In the genomic region with DNA sequence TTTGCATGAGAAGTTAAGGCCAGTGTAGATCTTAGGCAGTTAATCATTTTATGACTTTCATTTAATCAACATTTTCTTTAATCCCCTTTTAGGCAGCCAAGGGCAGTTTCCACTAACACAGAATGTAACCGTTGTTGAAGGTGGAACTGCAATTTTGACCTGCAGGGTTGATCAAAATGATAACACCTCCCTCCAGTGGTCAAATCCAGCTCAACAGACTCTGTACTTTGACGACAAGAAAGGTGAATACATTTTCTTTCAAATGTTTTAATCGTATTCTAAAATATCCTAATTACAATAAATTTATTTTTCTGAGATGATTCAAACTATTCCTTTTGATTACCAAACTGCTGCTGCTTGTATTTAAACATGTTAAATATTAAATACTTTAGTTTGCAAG, we compare ENCODE assay signal across 10 cellular contexts.
DNase-seq lines count a peak whose midpoint lies in the region; ATAC-seq and TF ChIP-seq lines count a peak whose summit lies in the region.
"Had no signal": no experiment of that assay in that cellular context is flagged by ENCODE, and none has a peak within 500 bp of the region (broad histone marks: within the 10 kb centered on the region; RNA-seq: fewer than 3 reads in every experiment).

No MANE protein-coding gene starts in this region.

- H3K4me1 Mint-ChIP-seq in T-helper 2 cell treated with Interferon-gamma antibody and Interleukin-4, amounts not matched to agents 5 μg/mL and 100 μg/mL, for 36 hours (ENCODE audit: low read depth): no peaks in the 10 kb centered on the region

- peaks cover 15% of the 10 kb centered on the region for H3K9me3 Mint-ChIP-seq in T-helper 2 cell treated with Interferon-gamma antibody and Interleukin-4, amounts not matched to agents 5 μg/mL and 100 μg/mL, for 36 hours

- no peaks in the 10 kb centered on the region for H3K27me3 Mint-ChIP-seq in T-helper 2 cell treated with Interferon-gamma antibody and Interleukin-4, amounts not matched to agents 5 μg/mL and 100 μg/mL, for 36 hours (ENCODE audit: low read depth)

- TF ChIP-seq CTCF in GM12874 (IDR thresholded peaks at IDR 0.05; ENCODE audit: insufficient read depth, low read depth, low read length) (peak; percentile 9; the same call in 1 of the 2 replicates), VCaP (conservative IDR thresholded peaks at IDR 0.05) (peak; percentile 82)

- DNase-seq in NCI-H1048 (lab: John Stamatoyannopoulos, UW): peak; percentile 8
- DNase-seq in left kidney (ENCODE audit: low read depth, low spot score): peak; percentile 47
- DNase-seq in DMS153 (lab: John Stamatoyannopoulos, UW): no peak
- DNase-seq in T-helper 9 cell: no peak
- no peak for DNase-seq in T-helper 2 cell treated with Interferon-gamma antibody and Interleukin-4, amounts not matched to agents 5 μg/mL and 100 μg/mL, for 36 hours (ENCODE audit: low spot score)
- DNase-seq: IMR-90 had no signal

- ATAC-seq in GM21526 (IDR thresholded peaks at IDR 0.05; ENCODE audit: low FRiP score, unreplicated experiment): no peak

- H3K27ac Mint-ChIP-seq in T-helper 2 cell treated with Interferon-gamma antibody and Interleukin-4, amounts not matched to agents 5 μg/mL and 100 μg/mL, for 36 hours: no peak overlapping the region

- no peak overlapping the region for H3K27ac ChIP-seq in VCaP
- H3K27ac ChIP-seq: neutrophil had no signal

- no peaks in the 10 kb centered on the region for H3K36me3 Mint-ChIP-seq in T-helper 2 cell treated with Interferon-gamma antibody and Interleukin-4, amounts not matched to agents 5 μg/mL and 100 μg/mL, for 36 hours (ENCODE audit: low read depth)

- H3K4me3 Mint-ChIP-seq in T-helper 2 cell treated with Interferon-gamma antibody and Interleukin-4, amounts not matched to agents 5 μg/mL and 100 μg/mL, for 36 hours: no peak overlapping the region

Comparison
In these comparisons a context has a peak if more than half of its experiments do, and no peak if none do; other contexts are left out.
1. DNase-seq: peak in NCI-H1048 (single experiment) and left kidney (single experiment); none in DMS153 (single experiment), T-helper 9 cell (single experiment) and T-helper 2 cell treated with Interferon-gamma antibody and Interleukin-4, amounts not matched to agents 5 μg/mL and 100 μg/mL, for 36 hours (single experiment).